Comparison of ENCODE assay signal across 26 cellular contexts in the genomic region with DNA sequence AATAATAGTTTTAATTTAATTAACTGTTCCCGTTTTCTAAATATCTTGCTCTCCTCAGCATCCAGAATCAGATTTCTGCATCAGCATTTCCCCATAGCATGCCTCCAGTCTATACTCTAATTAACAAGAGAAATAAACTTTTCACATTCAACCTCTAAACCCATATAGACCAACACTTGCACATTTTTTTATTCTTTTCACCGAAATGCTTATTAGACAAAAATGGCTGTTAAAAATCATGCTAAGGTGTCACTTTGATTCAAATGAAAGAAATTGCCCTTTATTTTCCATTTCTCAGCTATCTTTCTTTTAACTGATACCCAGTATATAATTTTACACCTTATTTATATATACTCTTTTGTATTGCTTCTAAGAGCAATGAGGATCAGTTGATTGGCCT.
A peak's percentile ranks its signal among the peaks of the same experiment; 100 is the strongest.
DNase-seq lines count a peak whose midpoint lies in the region; ATAC-seq, FAIRE-seq and TF ChIP-seq lines count a peak whose summit lies in the region.
"Had no signal": no experiment of that assay in that cellular context is flagged by ENCODE, and none has a peak within 500 bp of the region (broad histone marks: within the 10 kb centered on the region; RNA-seq: fewer than 3 reads in every experiment).

No MANE protein-coding gene starts in this region.

- no peaks in the 10 kb centered on the region for H3K27me3 Mint-ChIP-seq in activated naive CD4-positive, alpha-beta T cell treated with anti-CD3 and anti-CD28 coated beads, Interleukin-2, amount 10 ng/mL, durations not matched to agents 7 days and 5 days
- H3K27me3 Mint-ChIP-seq in activated naive CD4-positive, alpha-beta T cell treated with anti-CD3 and anti-CD28 coated beads for 36 hours (ENCODE audit: low read depth) = no peaks in the 10 kb centered on the region
- H3K27me3 Mint-ChIP-seq: CD4-positive, alpha-beta T cell; CD8-positive, alpha-beta memory T cell had no signal

- peak overlapping the region; percentile 75 for H2AFZ ChIP-seq in OCI-LY3 (ENCODE audit: low read depth, low read length)
- H2AFZ ChIP-seq: GM23338 had no signal

- no peaks in the 10 kb centered on the region for H3K9me3 Mint-ChIP-seq in activated naive CD4-positive, alpha-beta T cell treated with anti-CD3 and anti-CD28 coated beads, Interleukin-2, amount 10 ng/mL, durations not matched to agents 7 days and 5 days
- peaks cover 12% of the 10 kb centered on the region for H3K9me3 Mint-ChIP-seq in activated naive CD4-positive, alpha-beta T cell treated with anti-CD3 and anti-CD28 coated beads for 36 hours

- H3K36me3 ChIP-seq in OCI-LY3 (replicated peaks; ENCODE audit: low read depth, low read length) (peaks cover 2% of the 10 kb centered on the region), esophagus muscularis mucosa (no peaks in the 10 kb centered on the region)
- H3K36me3 ChIP-seq: BE2C; BLaER1 treated with 17β-estradiol and CSF1 and Interleukin-3, amounts not matched to agents 10 nM and 100 nM; HAP-1 had no signal

- TF ChIP-seq POLR2A in A549 (IDR thresholded peaks at IDR 0.05; ENCODE audit: low read length) (no peak), esophagus muscularis mucosa (IDR thresholded peaks at IDR 0.05; ENCODE audit: low read depth) (no peak)

- POLR2A ChIA-PET in A549 (lab: Yijun Ruan, JAX) = no interaction called here

- H3K4me2 ChIP-seq in A549 = no peak overlapping the region
- H3K4me2 ChIP-seq in OCI-LY3 (ENCODE audit: low read length) = peak overlapping the region; percentile 84
- H3K4me2 ChIP-seq: GM23338 had no signal

- TF ChIP-seq CTCF in A549 (IDR thresholded peaks at IDR 0.05) (no peak), OCI-LY3 (IDR thresholded peaks at IDR 0.05; ENCODE audit: low read depth, low read length) (no peak), esophagus muscularis mucosa (IDR thresholded peaks at IDR 0.05) (no peak)

- H3K36me3 Mint-ChIP-seq in activated naive CD4-positive, alpha-beta T cell treated with anti-CD3 and anti-CD28 coated beads, Interleukin-2, amount 10 ng/mL, durations not matched to agents 7 days and 5 days = no peaks in the 10 kb centered on the region
- H3K36me3 Mint-ChIP-seq in activated naive CD4-positive, alpha-beta T cell treated with anti-CD3 and anti-CD28 coated beads for 36 hours (ENCODE audit: low read depth) = no peaks in the 10 kb centered on the region
- H3K36me3 Mint-ChIP-seq: CD14-positive monocyte; CD8-positive, alpha-beta memory T cell had no signal

- H3K9me3 ChIP-seq in A549 = no peaks in the 10 kb centered on the region
- H3K9me3 ChIP-seq in OCI-LY3 (ENCODE audit: insufficient read depth, low read length) = 0 out of 2 replicates have a peak, but pooled peaks cover 4% of the 10 kb centered on the region
- H3K9me3 ChIP-seq in esophagus muscularis mucosa = peaks cover 0 to 4% (median 2%) of the 10 kb centered on the region in 4 donors
- H3K9me3 ChIP-seq: BE2C, HAP-1 had no signal

- WGBS in A549 (ENCODE audit: missing lambda C conversion rate) = 64% methylated on average over 2 of the region's 2 CpGs
- 85% methylated on average over 2 of the region's 2 CpGs for WGBS in esophagus muscularis mucosa

- TF ChIP-seq RAD21 in A549 (conservative IDR thresholded peaks at IDR 0.05 in 1 of 2, IDR thresholded peaks at IDR 0.05 in 1 of 2) = no peak

- intact Hi-C loops in activated naive CD4-positive, alpha-beta T cell treated with anti-CD3 and anti-CD28 coated beads for 36 hours (cut with micrococcal nuclease) = no loop called here
- intact Hi-C loops in esophagus muscularis mucosa (cut with DNase I) = no loop called here

- no peak overlapping the region for H3K4me3 Mint-ChIP-seq in activated naive CD4-positive, alpha-beta T cell treated with anti-CD3 and anti-CD28 coated beads, Interleukin-2, amount 10 ng/mL, durations not matched to agents 7 days and 5 days
- H3K4me3 Mint-ChIP-seq in activated naive CD4-positive, alpha-beta T cell treated with anti-CD3 and anti-CD28 coated beads for 36 hours = no peak overlapping the region
- H3K4me3 Mint-ChIP-seq: CD14-positive monocyte; CD4-positive, alpha-beta T cell; CD8-positive, alpha-beta memory T cell; GM23338; HFFc6 had no signal

- DNase-seq in activated naive CD4-positive, alpha-beta T cell treated with anti-CD3 and anti-CD28 coated beads, Interleukin-2, amount 10 ng/mL, durations not matched to agents 7 days and 5 days = no peak
- DNase-seq in activated naive CD4-positive, alpha-beta T cell treated with anti-CD3 and anti-CD28 coated beads for 36 hours = no peak
- DNase-seq in A549 (ENCODE audit: low read depth in 1 of 2, low spot score in 1 of 2) = no peak
- DNase-seq in esophagus muscularis mucosa (ENCODE audit: extremely low spot score) = no peak
- DNase-seq: ACHN; AML-193; BE2C; CD4-positive, alpha-beta T cell; CD8-positive, alpha-beta memory T cell; DMS 273 treated with DMSO at 0.1 percent for 48 hours; DMS79; EL; GF-D8; HFFc6 had no signal

- H3K27ac Mint-ChIP-seq in activated naive CD4-positive, alpha-beta T cell treated with anti-CD3 and anti-CD28 coated beads, Interleukin-2, amount 10 ng/mL, durations not matched to agents 7 days and 5 days = peak overlapping the region; percentile 56
- H3K27ac Mint-ChIP-seq in activated naive CD4-positive, alpha-beta T cell treated with anti-CD3 and anti-CD28 coated beads for 36 hours = no peak overlapping the region
- H3K27ac Mint-ChIP-seq: CD14-positive monocyte; CD4-positive, alpha-beta T cell; CD8-positive, alpha-beta memory T cell; GM23338; HFFc6 had no signal

- ATAC-seq in A549 (no peak), HG02885 (IDR thresholded peaks at IDR 0.05; ENCODE audit: poor library complexity, unreplicated experiment) (no peak)
- ATAC-seq: GM23338 had no signal

- CTCF ChIA-PET in activated naive CD4-positive, alpha-beta T cell treated with anti-CD3 and anti-CD28 coated beads, Interleukin-2, amount 10 ng/mL, durations not matched to agents 7 days and 5 days (lab: Charles Lee) = no interaction called here
- CTCF ChIA-PET in activated naive CD4-positive, alpha-beta T cell treated with anti-CD3 and anti-CD28 coated beads for 36 hours (lab: Charles Lee) = no interaction called here
- CTCF ChIA-PET in A549 (lab: Yijun Ruan, JAX) = no interaction called here

- peak overlapping the region; percentile 62 for H3K9ac ChIP-seq in OCI-LY3 (ENCODE audit: low read length)
- H3K9ac ChIP-seq: BLaER1 treated with 17β-estradiol and CSF1 and Interleukin-3, amounts not matched to agents 10 nM and 100 nM had no signal

- H4K20me1 ChIP-seq in OCI-LY3 (ENCODE audit: insufficient read depth, low read length) = no peaks in the 10 kb centered on the region
- H4K20me1 ChIP-seq: BLaER1 treated with 17β-estradiol and CSF1 and Interleukin-3, amounts not matched to agents 10 nM and 100 nM had no signal

- H3K4me1 ChIP-seq in A549 = no peaks in the 10 kb centered on the region
- H3K4me1 ChIP-seq in OCI-LY3 (ENCODE audit: low read length) = peaks cover 32% of the 10 kb centered on the region
- H3K4me1 ChIP-seq in esophagus muscularis mucosa = no peaks in the 10 kb centered on the region
- H3K4me1 ChIP-seq: BE2C, HAP-1 had no signal

- H3K27me3 ChIP-seq in OCI-LY3 (ENCODE audit: low read depth, low read length) (no peaks in the 10 kb centered on the region), esophagus muscularis mucosa (no peaks in the 10 kb centered on the region)
- H3K27me3 ChIP-seq: BE2C; BLaER1 treated with 17β-estradiol and CSF1 and Interleukin-3, amounts not matched to agents 10 nM and 100 nM had no signal

- H3K27ac ChIP-seq in A549 (no peak overlapping the region), OCI-LY3 (ENCODE audit: low read length) (0 out of 2 replicates have a peak overlapping the region, but pooled peaks have one; percentile 68), esophagus muscularis mucosa (replicated peaks in 1 of 4) (no peak overlapping the region)
- H3K27ac ChIP-seq: 22Rv1; BLaER1 treated with 17β-estradiol and CSF1 and Interleukin-3, amounts not matched to agents 10 nM and 100 nM had no signal

- FAIRE-seq in A549 (lab: Jason Lieb, UNC) = no peak
- FAIRE-seq: A204.1, D721Med, GM12891, GM18507, H54 had no signal

- no peaks in the 10 kb centered on the region for H3K4me1 Mint-ChIP-seq in activated naive CD4-positive, alpha-beta T cell treated with anti-CD3 and anti-CD28 coated beads, Interleukin-2, amount 10 ng/mL, durations not matched to agents 7 days and 5 days
- peaks cover 2% of the 10 kb centered on the region for H3K4me1 Mint-ChIP-seq in activated naive CD4-positive, alpha-beta T cell treated with anti-CD3 and anti-CD28 coated beads for 36 hours (ENCODE audit: low read depth)
- H3K4me1 Mint-ChIP-seq: CD14-positive monocyte, GM23338 had no signal

- no peaks in the 10 kb centered on the region for H3K79me2 ChIP-seq in OCI-LY3 (ENCODE audit: low read length)

- no peak overlapping the region for H3K4me3 ChIP-seq in A549
- H3K4me3 ChIP-seq in OCI-LY3 (ENCODE audit: low read length) = peak overlapping the region; percentile 67
- H3K4me3 ChIP-seq in esophagus muscularis mucosa = no peak overlapping the region
- H3K4me3 ChIP-seq: BLaER1 treated with 17β-estradiol and CSF1 and Interleukin-3, amounts not matched to agents 10 nM and 100 nM; GM23338; HAP-1 had no signal

- TF ChIP-seq EP300 in A549 (IDR thresholded peaks at IDR 0.05) (no peak), esophagus muscularis mucosa (IDR thresholded peaks at IDR 0.05) (no peak)

TF ChIP-seq in A549, 52 proteins besides CTCF, POLR2A, EP300 and RAD21:
- peak; percentile 42 for TF ChIP-seq MAFK (IDR thresholded peaks at IDR 0.05; ENCODE audit: partially characterized antibody)
- TF ChIP-seq, protein P1, sequence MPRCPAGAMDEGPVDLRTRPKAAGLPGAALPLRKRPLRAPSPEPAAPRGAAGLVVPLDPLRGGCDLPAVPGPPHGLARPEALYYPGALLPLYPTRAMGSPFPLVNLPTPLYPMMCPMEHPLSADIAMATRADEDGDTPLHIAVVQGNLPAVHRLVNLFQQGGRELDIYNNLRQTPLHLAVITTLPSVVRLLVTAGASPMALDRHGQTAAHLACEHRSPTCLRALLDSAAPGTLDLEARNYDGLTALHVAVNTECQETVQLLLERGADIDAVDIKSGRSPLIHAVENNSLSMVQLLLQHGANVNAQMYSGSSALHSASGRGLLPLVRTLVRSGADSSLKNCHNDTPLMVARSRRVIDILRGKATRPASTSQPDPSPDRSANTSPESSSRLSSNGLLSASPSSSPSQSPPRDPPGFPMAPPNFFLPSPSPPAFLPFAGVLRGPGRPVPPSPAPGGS (IDR thresholded peaks at IDR 0.05) = no peak
- no peak for TF ChIP-seq NR3C1 (IDR thresholded peaks at IDR 0.05)
